8 cellular contexts compared by ENCODE assay signal in the genomic region with DNA sequence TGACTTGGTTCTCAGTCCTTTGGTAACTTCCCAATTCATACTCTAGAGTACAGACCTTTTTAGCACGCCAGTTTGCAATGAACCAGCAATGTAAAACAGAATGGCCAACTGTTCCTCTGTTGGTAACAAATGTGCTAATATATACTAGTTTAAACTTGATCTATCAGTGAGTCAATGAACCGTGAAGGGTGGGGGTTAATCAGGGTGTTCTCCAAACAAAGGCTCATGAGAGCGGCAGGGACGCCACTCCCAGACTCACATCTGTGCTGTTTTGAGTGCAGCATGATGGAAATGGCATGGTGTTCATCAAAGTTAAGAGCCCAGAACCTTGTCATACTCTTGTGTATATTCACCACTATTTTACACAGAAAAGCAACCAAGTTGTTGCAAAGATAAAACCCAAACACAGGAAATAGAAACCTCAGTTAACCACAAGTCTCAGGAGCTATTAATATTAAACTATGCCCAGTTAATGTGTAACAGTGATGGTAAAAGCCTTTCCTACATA.
DNase-seq lines count a peak whose midpoint lies in the region; ATAC-seq and TF ChIP-seq lines count a peak whose summit lies in the region.

No MANE protein-coding gene starts in this region.

- ATAC-seq in GM18867 (IDR thresholded peaks at IDR 0.05; ENCODE audit: unreplicated experiment), result peak; percentile 93
- peak; percentile 94 for ATAC-seq in HG02642 (IDR thresholded peaks at IDR 0.05; ENCODE audit: poor library complexity, unreplicated experiment)
- ATAC-seq in effector memory CD8-positive, alpha-beta T cell (replicated peaks), result peak; percentile 73

- no peaks in the 10 kb centered on the region for H3K9me3 Mint-ChIP-seq in effector memory CD8-positive, alpha-beta T cell
- no peaks in the 10 kb centered on the region for H3K9me3 Mint-ChIP-seq in CD14-positive monocyte

- H3K27ac Mint-ChIP-seq in effector memory CD8-positive, alpha-beta T cell, result peak overlapping the region in 1 of 2 donors; percentile 18
- no peak overlapping the region for H3K27ac Mint-ChIP-seq in CD14-positive monocyte

- TF ChIP-seq CTCF in CD14-positive monocyte (IDR thresholded peaks at IDR 0.05), result no peak

- H3K4me3 Mint-ChIP-seq in effector memory CD8-positive, alpha-beta T cell, result peak overlapping the region in 1 of 2 donors; percentile 24
- H3K4me3 Mint-ChIP-seq in CD14-positive monocyte, result no peak overlapping the region

- intact Hi-C loops in CD14-positive monocyte (cut with micrococcal nuclease), result no loop called here

- CTCF ChIA-PET in HEK293T (lab: Yijun Ruan, JAX), result interaction anchor here (0.7 kb wide), 1 partner anchor 322 kb away, joined by 3 read pairs; no protein-coding TSS in a partner anchor

- DNase-seq in NCI-H1436 (lab: John Stamatoyannopoulos, UW) (peak; percentile 31), CD14-positive monocyte (ENCODE audit: low spot score) (no peak), NCI-H187 (lab: John Stamatoyannopoulos, UW) (no peak), HEK293T (ENCODE audit: extremely low spot score) (no peak), SIG-M5 treated with dmso at 0.1 percent for 504 hours (lab: John Stamatoyannopoulos, UW; ENCODE audit: unreplicated experiment) (no peak)
- DNase-seq in effector memory CD8-positive, alpha-beta T cell, result peak in 1 of 3 experiments; percentile 2

- no peaks in the 10 kb centered on the region for H3K36me3 Mint-ChIP-seq in effector memory CD8-positive, alpha-beta T cell (ENCODE audit: insufficient read depth)
- H3K36me3 Mint-ChIP-seq in CD14-positive monocyte, result no peaks in the 10 kb centered on the region

- H3K27me3 Mint-ChIP-seq in effector memory CD8-positive, alpha-beta T cell, result peaks cover 33 to 40% of the 10 kb centered on the region in 2 donors
- H3K27me3 Mint-ChIP-seq in CD14-positive monocyte (ENCODE audit: low read depth in 3 of 3), result no peaks in the 10 kb centered on the region

- H3K4me1 Mint-ChIP-seq in effector memory CD8-positive, alpha-beta T cell (ENCODE audit: low read depth in 2 of 2), result peaks cover 5 to 24% of the 10 kb centered on the region in 2 donors
- H3K4me1 Mint-ChIP-seq in CD14-positive monocyte, result peaks cover 6% of the 10 kb centered on the region

- POLR2A ChIA-PET in HEK293T (lab: Yijun Ruan, JAX), result no interaction called here

TF ChIP-seq in HEK293T, 16 proteins besides CTCF, POLR2A, EP300 and RAD21:
- TF ChIP-seq, protein P1, sequence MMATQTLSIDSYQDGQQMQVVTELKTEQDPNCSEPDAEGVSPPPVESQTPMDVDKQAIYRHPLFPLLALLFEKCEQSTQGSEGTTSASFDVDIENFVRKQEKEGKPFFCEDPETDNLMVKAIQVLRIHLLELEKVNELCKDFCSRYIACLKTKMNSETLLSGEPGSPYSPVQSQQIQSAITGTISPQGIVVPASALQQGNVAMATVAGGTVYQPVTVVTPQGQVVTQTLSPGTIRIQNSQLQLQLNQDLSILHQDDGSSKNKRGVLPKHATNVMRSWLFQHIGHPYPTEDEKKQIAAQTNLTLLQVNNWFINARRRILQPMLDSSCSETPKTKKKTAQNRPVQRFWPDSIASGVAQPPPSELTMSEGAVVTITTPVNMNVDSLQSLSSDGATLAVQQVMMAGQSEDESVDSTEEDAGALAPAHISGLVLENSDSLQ (IDR thresholded peaks at IDR 0.05), result no peak
- TF ChIP-seq CTBP1 (IDR thresholded peaks at IDR 0.05; ENCODE audit: borderline replicate concordance) (no peak), NFRKB (IDR thresholded peaks at IDR 0.05) (no peak), ELF4 (IDR thresholded peaks at IDR 0.05) (no peak), TARDBP (IDR thresholded peaks at IDR 0.05) (no peak), BHLHE40 (IDR thresholded peaks at IDR 0.05; ENCODE audit: borderline replicate concordance) (no peak), FOXM1 (IDR thresholded peaks at IDR 0.05; ENCODE audit: borderline replicate concordance) (no peak), FOXK2 (IDR thresholded peaks at IDR 0.05) (no peak), SUZ12 (IDR thresholded peaks at IDR 0.05) (no peak), SP1 (IDR thresholded peaks at IDR 0.05) (no peak), ZNF384 (IDR thresholded peaks at IDR 0.05) (no peak)
TF ChIP-seq in HEK293T: peak in this region for 0.
